ENCODE assay signal across 8 cellular contexts in genomic region chr9:21559402-21560280, GRCh38.
DNase-seq lines count a peak whose midpoint lies in the region; ATAC-seq and TF ChIP-seq lines count a peak whose summit lies in the region.

No MANE protein-coding gene starts in this region.

- no peak for TF ChIP-seq CTCF in lower leg skin (IDR thresholded peaks at IDR 0.05)

- peaks cover 61% of the 10 kb centered on the region for H3K27me3 Mint-ChIP-seq in dendritic cell treated with granulocyte-macrophage colony-stimulating factor and Interleukin-4, amounts not matched to agents 40 ng/mL and 50 ng/mL, for 4 days

- intact Hi-C loops in dendritic cell treated with granulocyte-macrophage colony-stimulating factor and Interleukin-4, amounts not matched to agents 40 ng/mL and 50 ng/mL, for 4 days (cut with micrococcal nuclease), result no loop called here
- intact Hi-C loops in lower leg skin (cut with DNase I; ENCODE audit: low total_unique reads), result no loop called here

- H3K4me3 Mint-ChIP-seq in dendritic cell treated with granulocyte-macrophage colony-stimulating factor and Interleukin-4, amounts not matched to agents 40 ng/mL and 50 ng/mL, for 4 days, result peak overlapping the region; percentile 66

- no peak for TF ChIP-seq POLR2A in lower leg skin (IDR thresholded peaks at IDR 0.05)

- peak; percentile 74 for ATAC-seq in HG03521 (IDR thresholded peaks at IDR 0.05; ENCODE audit: unreplicated experiment)

- H3K4me3 ChIP-seq in lower leg skin (ENCODE audit: low read depth, poor library complexity, severe bottlenecking), result peak overlapping the region; percentile 45

- no peak overlapping the region for H3K27ac Mint-ChIP-seq in dendritic cell treated with granulocyte-macrophage colony-stimulating factor and Interleukin-4, amounts not matched to agents 40 ng/mL and 50 ng/mL, for 4 days

- peaks cover 11% of the 10 kb centered on the region for H3K4me1 Mint-ChIP-seq in dendritic cell treated with granulocyte-macrophage colony-stimulating factor and Interleukin-4, amounts not matched to agents 40 ng/mL and 50 ng/mL, for 4 days (ENCODE audit: low read depth)

- H3K9me3 Mint-ChIP-seq in dendritic cell treated with granulocyte-macrophage colony-stimulating factor and Interleukin-4, amounts not matched to agents 40 ng/mL and 50 ng/mL, for 4 days, result no peaks in the 10 kb centered on the region

- DNase-seq in NCI-H748 (lab: John Stamatoyannopoulos, UW; ENCODE audit: unreplicated experiment), result peak; percentile 53
- no peak for DNase-seq in NCI-H748 treated with DMSO at 0.1 percent for 48 hours (lab: John Stamatoyannopoulos, UW)
- DNase-seq in activated CD4-positive, alpha-beta T cell treated with anti-CD3 and anti-CD28 coated beads for 24 hours (ENCODE audit: low read depth in 2 of 2), result peak; percentile 25 to 27
- DNase-seq in lower leg skin (ENCODE audit: low spot score in 2 of 2), result peak in 1 of 2 donors; percentile 83
- DNase-seq in stimulated activated CD4-positive, alpha-beta T cell treated with anti-CD3 and anti-CD28 coated beads, TNF-alpha, amount 100 ng/mL, for 4 hours (ENCODE audit: low read depth in 3 of 3), result peak; percentile 27 to 39 (median 33)
- DNase-seq in middle frontal gyrus (ENCODE audit: extremely low spot score, low spot score), result no peak

- H3K36me3 Mint-ChIP-seq in dendritic cell treated with granulocyte-macrophage colony-stimulating factor and Interleukin-4, amounts not matched to agents 40 ng/mL and 50 ng/mL, for 4 days (ENCODE audit: low read depth), result no peaks in the 10 kb centered on the region

- WGBS in lower leg skin, 2 donors, result 2 to 3% methylated on average over 18 to 21 of the region's 88 CpGs

Comparison
In these comparisons a context has a peak if more than half of its experiments do, and no peak if none do; other contexts are left out.
1. DNase-seq: peak in NCI-H748 (single experiment), activated CD4-positive, alpha-beta T cell treated with anti-CD3 and anti-CD28 coated beads for 24 hours (2 of 2) and stimulated activated CD4-positive, alpha-beta T cell treated with anti-CD3 and anti-CD28 coated beads, TNF-alpha, amount 100 ng/mL, for 4 hours (3 of 3); none in NCI-H748 treated with DMSO at 0.1 percent for 48 hours (single experiment) and middle frontal gyrus (single experiment).